ENCODE assay signal across 8 cellular contexts in genomic region chr3:66037986-66038369, GRCh38. TPM values are rescaled to one million over a fixed set of nuclear protein-coding genes. Genes with fewer than 3 reads are reported as not detected.
DNase-seq lines count a peak whose midpoint lies in the region; ATAC-seq lines count a peak whose summit lies in the region.

No MANE protein-coding gene starts in this region.

- peak overlapping the region; percentile 98 for H3K4me3 ChIP-seq in ACC112 (ENCODE audit: low read depth, low read length)
- peak overlapping the region; percentile 90 for H3K4me3 ChIP-seq in iPS-18c (ENCODE audit: insufficient read depth, low read depth, low read length)

- H3K4me1 Mint-ChIP-seq in activated naive CD8-positive, alpha-beta T cell treated with anti-CD3 and anti-CD28 coated beads, Interleukin-2, amount 10 ng/mL, durations not matched to agents 7 days and 5 days: peaks cover 4% of the 10 kb centered on the region

- H3K79me2 ChIP-seq in ACC112 (ENCODE audit: control insufficient read depth, insufficient read depth, low read length, unreplicated experiment): peaks cover 48% of the 10 kb centered on the region

- DNase-seq in activated naive CD8-positive, alpha-beta T cell treated with anti-CD3 and anti-CD28 coated beads, Interleukin-2, amount 10 ng/mL, durations not matched to agents 7 days and 5 days: peak; percentile 29
- DNase-seq in stimulated activated naive CD8-positive, alpha-beta T cell treated with anti-CD3 and anti-CD28 coated beads, Interleukin-15, Interleukin-2, amounts not matched to agents 100 U/mL and 50 U/mL, for 24 hours: peak; percentile 24
- no peak for DNase-seq in mucosa of gallbladder (ENCODE audit: low spot score)

- no peak overlapping the region for H3K27ac Mint-ChIP-seq in activated naive CD8-positive, alpha-beta T cell treated with anti-CD3 and anti-CD28 coated beads, Interleukin-2, amount 10 ng/mL, durations not matched to agents 7 days and 5 days

- H3K27ac ChIP-seq in ACC112 (ENCODE audit: low read depth, low read length): peak overlapping the region; percentile 59

- peaks cover 47% of the 10 kb centered on the region for H3K4me1 ChIP-seq in ACC112 (ENCODE audit: control insufficient read depth, insufficient read depth, low read length, unreplicated experiment)

- H3K27me3 ChIP-seq in ACC112 (ENCODE audit: insufficient read depth, low read length): no peaks in the 10 kb centered on the region

- peaks cover 2% of the 10 kb centered on the region for H3K36me3 Mint-ChIP-seq in activated naive CD8-positive, alpha-beta T cell treated with anti-CD3 and anti-CD28 coated beads, Interleukin-2, amount 10 ng/mL, durations not matched to agents 7 days and 5 days

- peaks cover 56% of the 10 kb centered on the region for H3K27me3 Mint-ChIP-seq in activated naive CD8-positive, alpha-beta T cell treated with anti-CD3 and anti-CD28 coated beads, Interleukin-2, amount 10 ng/mL, durations not matched to agents 7 days and 5 days

- peaks cover 1% of the 10 kb centered on the region for H3K9me3 Mint-ChIP-seq in activated naive CD8-positive, alpha-beta T cell treated with anti-CD3 and anti-CD28 coated beads, Interleukin-2, amount 10 ng/mL, durations not matched to agents 7 days and 5 days

- no peaks in the 10 kb centered on the region for H3K36me3 ChIP-seq in ACC112 (ENCODE audit: insufficient read depth, low read length)

- no peaks in the 10 kb centered on the region for H3K9me3 ChIP-seq in iPS-18c (ENCODE audit: control insufficient read depth, insufficient read depth, low read length)

- peak overlapping the region; percentile 87 for H3K4me3 Mint-ChIP-seq in activated naive CD8-positive, alpha-beta T cell treated with anti-CD3 and anti-CD28 coated beads, Interleukin-2, amount 10 ng/mL, durations not matched to agents 7 days and 5 days

- POLR2A ChIA-PET in activated naive CD8-positive, alpha-beta T cell treated with anti-CD3 and anti-CD28 coated beads, Interleukin-2, amount 10 ng/mL, durations not matched to agents 7 days and 5 days (lab: Charles Lee): no interaction called here

- ATAC-seq in GM21529 (IDR thresholded peaks at IDR 0.05; ENCODE audit: unreplicated experiment) (peak; percentile 24), HG03135 (IDR thresholded peaks at IDR 0.05; ENCODE audit: unreplicated experiment) (no peak), HG03342 (IDR thresholded peaks at IDR 0.05; ENCODE audit: unreplicated experiment) (no peak)
- no peak for ATAC-seq in activated naive CD8-positive, alpha-beta T cell treated with anti-CD3 and anti-CD28 coated beads, Interleukin-2, amount 10 ng/mL, durations not matched to agents 7 days and 5 days (ENCODE audit: low read depth)
- no peak for ATAC-seq in stimulated activated naive CD8-positive, alpha-beta T cell treated with anti-CD3 and anti-CD28 coated beads, Interleukin-15, Interleukin-2, amounts not matched to agents 100 U/mL and 50 U/mL, for 24 hours

- H2AFZ ChIP-seq in ACC112 (ENCODE audit: low read length, unreplicated experiment): peak overlapping the region; percentile 87

RNA-seq across cellular contexts. Expression of gene MAGI1, which starts 0.7 kb away (rescaled TPM):
- not detected for total RNA-seq in activated naive CD8-positive, alpha-beta T cell treated with anti-CD3 and anti-CD28 coated beads, Interleukin-2, amount 10 ng/mL, durations not matched to agents 7 days and 5 days
- 87.4 TPM for total RNA-seq in mucosa of gallbladder

Comparison
In these comparisons a context has a peak if more than half of its experiments do, and no peak if none do; other contexts are left out.
1. RNA of gene MAGI1, which starts 0.7 kb away (total RNA-seq): 87.4 TPM in mucosa of gallbladder (single experiment); not detected in activated naive CD8-positive, alpha-beta T cell treated with anti-CD3 and anti-CD28 coated beads, Interleukin-2, amount 10 ng/mL, durations not matched to agents 7 days and 5 days; every median in the first group is over 10 times any median in the second.